Comparison of ENCODE assay signal across 12 cellular contexts in the genomic region with DNA sequence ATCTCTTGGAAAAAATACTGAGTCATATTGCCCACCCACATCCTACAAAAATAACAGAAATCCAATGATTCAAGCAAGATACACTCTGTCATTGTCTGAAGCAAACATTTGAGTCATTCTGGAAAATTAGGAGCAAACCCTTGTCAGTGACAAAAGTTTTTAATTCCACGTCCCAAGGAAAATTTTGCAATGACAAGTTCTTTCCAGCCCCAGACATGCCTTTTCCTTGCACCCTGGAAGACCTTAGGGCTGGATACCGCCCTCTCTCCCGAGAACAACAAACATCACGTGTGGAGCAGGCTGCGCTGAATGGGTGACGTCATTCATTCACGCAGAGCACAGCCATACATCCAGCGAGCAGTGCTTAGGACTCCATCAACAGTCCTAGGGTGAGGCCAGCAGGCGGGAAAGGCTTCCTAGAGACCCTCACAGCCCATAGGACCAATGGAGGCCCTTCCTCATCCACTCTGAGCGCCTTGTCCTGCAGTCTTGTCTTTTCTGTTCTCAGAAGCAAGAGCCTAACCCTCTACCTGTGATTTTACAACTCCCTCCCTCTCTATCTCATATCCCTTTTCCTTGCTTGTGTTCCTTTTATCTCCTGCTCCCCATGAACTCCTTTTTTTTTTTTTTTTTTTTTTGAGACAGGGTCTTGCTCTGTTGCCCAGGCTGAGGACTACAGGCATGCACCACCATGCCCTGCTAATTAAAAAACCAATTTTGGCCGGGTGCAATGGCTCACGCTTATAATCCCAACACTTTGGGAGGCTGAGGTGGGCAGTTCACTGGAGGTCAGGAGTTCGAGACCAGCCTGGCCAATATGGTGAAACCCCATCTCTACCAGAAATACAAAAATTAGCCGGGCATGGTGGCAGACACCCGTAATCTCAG. TPM values are rescaled to one million over a fixed set of nuclear protein-coding genes. Genes with fewer than 3 reads are reported as not detected.
DNase-seq lines count a peak whose midpoint lies in the region; ATAC-seq, FAIRE-seq and TF ChIP-seq lines count a peak whose summit lies in the region.
"Had no signal": no experiment of that assay in that cellular context is flagged by ENCODE, and none has a peak within 500 bp of the region (broad histone marks: within the 10 kb centered on the region; RNA-seq: fewer than 3 reads in every experiment).

No MANE protein-coding gene starts in this region.

- H3K4me2 ChIP-seq in A549 (peak overlapping the region; percentile 96), HepG2 (ENCODE audit: low read depth, low read length) (peak overlapping the region; percentile 68)

- 33% methylated on average over 14 of the region's 15 CpGs for WGBS in A549 (ENCODE audit: missing lambda C conversion rate)
- 34% methylated on average over 14 of the region's 15 CpGs for WGBS in HepG2 (ENCODE audit: low lambda C conversion rate)

- H3K27me3 Mint-ChIP-seq in activated CD8-positive, alpha-beta T cell treated with anti-CD3 and anti-CD28 coated beads, Interleukin-2, amount 10 ng/mL, durations not matched to agents 7 days and 5 days (ENCODE audit: low read depth) = peaks cover 2% of the 10 kb centered on the region
- no peaks in the 10 kb centered on the region for H3K27me3 Mint-ChIP-seq in activated naive CD4-positive, alpha-beta T cell treated with anti-CD3 and anti-CD28 coated beads for 36 hours (ENCODE audit: low read depth)

- TF ChIP-seq POLR2A in A549 (IDR thresholded peaks at IDR 0.05; ENCODE audit: low read length) (no peak), HepG2 (IDR thresholded peaks at IDR 0.05; ENCODE audit: insufficient read depth in 1 of 2, low read depth in 2 of 2, low read length in 2 of 2) (no peak)

- FAIRE-seq in A549 (lab: Jason Lieb, UNC) = no peak
- FAIRE-seq in HepG2 (lab: Jason Lieb, UNC) = no peak
- FAIRE-seq: TTC549 had no signal

- no peak for TF ChIP-seq RAD21 in A549 (conservative IDR thresholded peaks at IDR 0.05 in 1 of 2, IDR thresholded peaks at IDR 0.05 in 1 of 2)
- TF ChIP-seq RAD21 in HepG2 (CRISPR knock-in tag; IDR thresholded peaks at IDR 0.05) = no peak

- H3K4me1 ChIP-seq in A549 = peaks cover 15% of the 10 kb centered on the region
- peaks cover 46% of the 10 kb centered on the region for H3K4me1 ChIP-seq in HepG2 (ENCODE audit: insufficient read depth, low read length)

- DNase-seq in A549 (ENCODE audit: low read depth in 1 of 2, low spot score in 1 of 2) (peak; percentile 81 to 86), NCI-H1436 treated with DMSO at 0.1 percent for 48 hours (lab: John Stamatoyannopoulos, UW) (peak; percentile 36), cardiac fibroblast (ENCODE audit: low read depth in 2 of 2) (peak; percentile 72 to 75), HepG2 (ENCODE audit: low spot score) (peak; percentile 47), dedifferentiated amniotic fluid mesenchymal stem cell (ENCODE audit: extremely low spot score) (no peak)
- no peak for DNase-seq in activated CD8-positive, alpha-beta T cell treated with anti-CD3 and anti-CD28 coated beads, Interleukin-2, amount 10 ng/mL, durations not matched to agents 7 days and 5 days
- no peak for DNase-seq in activated naive CD4-positive, alpha-beta T cell treated with anti-CD3 and anti-CD28 coated beads for 36 hours
- DNase-seq: NCI-H2081 treated with DMSO at 0.1 percent for 48 hours, thyroid gland had no signal

- BruUV-seq in HepG2 (replicated peaks; lab: Mats Ljungman, UMichigan) = no TSS peak

- CTCF ChIA-PET in A549 (lab: Yijun Ruan, JAX) (interaction anchor here (0.6 to 1.1 kb wide), 2 partner anchors 24 to 793 kb away, joined by 3 to 4 read pairs; no protein-coding TSS in a partner anchor), HepG2 (lab: Yijun Ruan, JAX; ENCODE audit: low intra/inter-chr PET ratio, low total read pairs) (no interaction called here)
- CTCF ChIA-PET in activated CD8-positive, alpha-beta T cell treated with anti-CD3 and anti-CD28 coated beads, Interleukin-2, amount 10 ng/mL, durations not matched to agents 7 days and 5 days (lab: Charles Lee) = interaction anchor here (0.9 to 1.4 kb wide), 3 partner anchors 8 to 17 kb away, joined by 3 to 4 read pairs (median 4); no protein-coding TSS in a partner anchor
- CTCF ChIA-PET in activated naive CD4-positive, alpha-beta T cell treated with anti-CD3 and anti-CD28 coated beads for 36 hours (lab: Charles Lee) = no interaction called here

- H4K20me1 ChIP-seq in HepG2 (ENCODE audit: insufficient read depth, low read length) = no peaks in the 10 kb centered on the region

- peak overlapping the region; percentile 54 to 66 for H3K27ac ChIP-seq in A549
- no peak overlapping the region for H3K27ac ChIP-seq in HepG2 (ENCODE audit: extremely low read length, insufficient read depth, low read length)
- H3K27ac ChIP-seq: thyroid gland had no signal

- peaks cover 10% of the 10 kb centered on the region for H3K9me3 Mint-ChIP-seq in activated CD8-positive, alpha-beta T cell treated with anti-CD3 and anti-CD28 coated beads, Interleukin-2, amount 10 ng/mL, durations not matched to agents 7 days and 5 days (ENCODE audit: insufficient read depth)
- peaks cover 19% of the 10 kb centered on the region for H3K9me3 Mint-ChIP-seq in activated naive CD4-positive, alpha-beta T cell treated with anti-CD3 and anti-CD28 coated beads for 36 hours

- H3K4me1 Mint-ChIP-seq in activated CD8-positive, alpha-beta T cell treated with anti-CD3 and anti-CD28 coated beads, Interleukin-2, amount 10 ng/mL, durations not matched to agents 7 days and 5 days (ENCODE audit: low read depth) = peaks cover 7% of the 10 kb centered on the region
- H3K4me1 Mint-ChIP-seq in activated naive CD4-positive, alpha-beta T cell treated with anti-CD3 and anti-CD28 coated beads for 36 hours (ENCODE audit: low read depth) = peaks cover 22% of the 10 kb centered on the region

- H3K4me3 Mint-ChIP-seq in activated CD8-positive, alpha-beta T cell treated with anti-CD3 and anti-CD28 coated beads, Interleukin-2, amount 10 ng/mL, durations not matched to agents 7 days and 5 days = no peak overlapping the region
- no peak overlapping the region for H3K4me3 Mint-ChIP-seq in activated naive CD4-positive, alpha-beta T cell treated with anti-CD3 and anti-CD28 coated beads for 36 hours

- no peak for TF ChIP-seq CTCF in A549 (IDR thresholded peaks at IDR 0.05)
- TF ChIP-seq CTCF in cardiac fibroblast (IDR thresholded peaks at IDR 0.05; ENCODE audit: low read depth, low read length) = no peak
- TF ChIP-seq CTCF in HepG2 (CRISPR knock-in tag; IDR thresholded peaks at IDR 0.05) = no peak

- peak; percentile 99 for ATAC-seq in A549
- ATAC-seq in HepG2 = peak; percentile 74
- no peak for ATAC-seq in activated CD8-positive, alpha-beta T cell treated with anti-CD3 and anti-CD28 coated beads, Interleukin-2, amount 10 ng/mL, durations not matched to agents 7 days and 5 days
- no peak for ATAC-seq in HG03378 (IDR thresholded peaks at IDR 0.05; ENCODE audit: unreplicated experiment)

- H3K4me3 ChIP-seq in A549 (peak overlapping the region; percentile 31), cardiac fibroblast (replicated peaks in 1 of 2; ENCODE audit: low read depth in 2 of 2, low read length in 2 of 2) (no peak overlapping the region), HepG2 (replicated peaks in 1 of 3; ENCODE audit: insufficient read depth in 1 of 3, low read depth in 2 of 3, low read length in 3 of 3) (peak overlapping the region in 1 of 3 experiments; percentile 20; a peak in 1 of 6 replicates)
- H3K4me3 ChIP-seq: thyroid gland had no signal

- peaks cover 0 to 13% of the 10 kb centered on the region in 2 experiments; a peak in 4 of 5 replicates for H3K27me3 ChIP-seq in HepG2 (ENCODE audit: control insufficient read depth in 1 of 2, insufficient read depth in 2 of 2, low read length in 2 of 2)
- H3K27me3 ChIP-seq: thyroid gland had no signal

- H3K27ac Mint-ChIP-seq in activated CD8-positive, alpha-beta T cell treated with anti-CD3 and anti-CD28 coated beads, Interleukin-2, amount 10 ng/mL, durations not matched to agents 7 days and 5 days = no peak overlapping the region
- no peak overlapping the region for H3K27ac Mint-ChIP-seq in activated naive CD4-positive, alpha-beta T cell treated with anti-CD3 and anti-CD28 coated beads for 36 hours
- H3K27ac Mint-ChIP-seq: activated T-helper 2 cell treated with anti-CD3 and anti-CD28 coated beads, Interferon-gamma antibody, Interleukin-2, Interleukin-4, amounts not matched to agents 10 μg/mL and 5 μg/mL and 100 μg/mL, durations not matched to agents 14 hours and 24 hours and 36 hours had no signal

- intact Hi-C loops in HepG2 (cut with micrococcal nuclease; ENCODE audit: unreplicated experiment) = loop anchor here (10.0 kb wide), 1 partner anchor 1766 kb away; no protein-coding TSS in a partner anchor
- intact Hi-C loops in activated naive CD4-positive, alpha-beta T cell treated with anti-CD3 and anti-CD28 coated beads for 36 hours (cut with micrococcal nuclease) = no loop called here

- no peak overlapping the region for H2AFZ ChIP-seq in HepG2 (ENCODE audit: low read length)

- no peaks in the 10 kb centered on the region for H3K79me2 ChIP-seq in HepG2 (ENCODE audit: insufficient read depth, low read length)

- no peak overlapping the region for H3K9ac ChIP-seq in HepG2 (ENCODE audit: insufficient read depth, low read depth, low read length)

- H3K9me3 ChIP-seq in A549 (no peaks in the 10 kb centered on the region), HepG2 (ENCODE audit: low read length) (no peaks in the 10 kb centered on the region)
- H3K9me3 ChIP-seq: thyroid gland had no signal

- no peaks in the 10 kb centered on the region for H3K36me3 Mint-ChIP-seq in activated CD8-positive, alpha-beta T cell treated with anti-CD3 and anti-CD28 coated beads, Interleukin-2, amount 10 ng/mL, durations not matched to agents 7 days and 5 days (ENCODE audit: low read depth)
- peaks cover 10% of the 10 kb centered on the region for H3K36me3 Mint-ChIP-seq in activated naive CD4-positive, alpha-beta T cell treated with anti-CD3 and anti-CD28 coated beads for 36 hours (ENCODE audit: low read depth)

- in situ Hi-C loops in HepG2 (cut with HindIII; ENCODE audit: extremely low pct_ligation_motif_present, low pct_unique_long_range_greater_than_20kb) = no loop called here

- no peak for TF ChIP-seq EP300 in A549 (IDR thresholded peaks at IDR 0.05)
- no peak for TF ChIP-seq EP300 in HepG2 (IDR thresholded peaks at IDR 0.05; ENCODE audit: low read depth in 2 of 2, low read length in 2 of 2)
- TF ChIP-seq EP300 in HepG2 (CRISPR knock-in tag; IDR thresholded peaks at IDR 0.05; ENCODE audit: borderline replicate concordance) = no peak

- H3K36me3 ChIP-seq in HepG2 (replicated peaks in 1 of 2; ENCODE audit: control insufficient read depth in 1 of 2, insufficient read depth in 2 of 2, low read length in 2 of 2) = no peaks in the 10 kb centered on the region
- H3K36me3 ChIP-seq: thyroid gland had no signal

- POLR2A ChIA-PET in A549 (lab: Yijun Ruan, JAX) = interaction anchor here (1.3 kb wide), 1 partner anchor 23 kb away, joined by 8 read pairs; no protein-coding TSS in a partner anchor
- POLR2A ChIA-PET in HepG2 (lab: Yijun Ruan, JAX) = interaction anchor here (1.0 to 1.4 kb wide), 3 partner anchors 14 to 30 kb away, joined by 3 read pairs; no protein-coding TSS in a partner anchor
- POLR2A ChIA-PET in activated CD8-positive, alpha-beta T cell treated with anti-CD3 and anti-CD28 coated beads, Interleukin-2, amount 10 ng/mL, durations not matched to agents 7 days and 5 days (lab: Charles Lee) = no interaction called here

RNA-seq across cellular contexts. Expression of a gene that starts 23.6 kb away (rescaled TPM):
- polyA plus RNA-seq in A549 (2011; rRNA removed) (4.1 and 6.1 TPM in 2 replicates), A549 (2017; fragmentation: RNase III; extraction: RNeasy Plus Mini Kit Qiagen cat#74134 plus additional on column Dnase treatment) (1.1 to 1.4 TPM (median 1.3 TPM) in 3 replicates), HepG2 (2011; rRNA removed) (15.7 and 16.8 TPM in 2 replicates)
- polyA plus RNA-seq in A549 (2012; cell fraction: cytosol; rRNA removed) = 0.49 and 0.73 TPM in 2 replicates
- 1.3 and 1.6 TPM in 2 replicates for polyA plus RNA-seq in A549 (2012; cell fraction: nucleus; rRNA removed)
- 9.1 and 10.1 TPM in 2 replicates for polyA minus RNA-seq in A549 (2011; rRNA and poly(A)+ RNA removed)
- 10.8 and 15.0 TPM in 2 replicates for total RNA-seq in HepG2 (2016; rRNA removed; fragmentation: Illumina TruSeq; extraction: Trizol)
- total RNA-seq in HepG2 (2016; cell fraction: cytosol; rRNA removed; fragmentation: Illumina TruSeq; extraction: Trizol; ENCODE audit: low read depth) = 1.8 and 2.0 TPM in 2 replicates
- total RNA-seq in HepG2 (2016; cell fraction: insoluble cytoplasmic fraction; rRNA removed; fragmentation: Illumina TruSeq; extraction: Trizol) = 10.8 and 15.2 TPM in 2 replicates
- total RNA-seq in HepG2 (2016; cell fraction: membrane; rRNA removed; fragmentation: Illumina TruSeq; extraction: Trizol) = 3.6 and 4.1 TPM in 2 replicates
- 20.9 and 24.0 TPM in 2 replicates for total RNA-seq in HepG2 (2016; cell fraction: nucleus; rRNA removed; fragmentation: Illumina TruSeq; extraction: Trizol)
- polyA plus RNA-seq in HepG2 (2011; cell fraction: cytosol; rRNA removed) = 8.4 and 9.9 TPM in 2 replicates
- 61.8 and 62.8 TPM in 2 replicates for polyA plus RNA-seq in HepG2 (2011; cell fraction: nucleus; rRNA removed)
- 16.1 and 18.5 TPM in 2 replicates for polyA plus RNA-seq in HepG2 (2012)
- 0.14 and 0.46 TPM in 2 replicates for polyA plus RNA-seq in HepG2 (2016; cell fraction: cytosol; fragmentation: Illumina TruSeq; extraction: Trizol; ENCODE audit: low read depth)
- 7.0 and 7.1 TPM in 2 replicates for polyA plus RNA-seq in HepG2 (2016; cell fraction: insoluble cytoplasmic fraction; fragmentation: Illumina TruSeq; extraction: Trizol; ENCODE audit: low read depth)
- 1.5 and 1.6 TPM in 2 replicates for polyA plus RNA-seq in HepG2 (2016; cell fraction: membrane; fragmentation: Illumina TruSeq; extraction: Trizol; ENCODE audit: low read depth)
- 19.4 and 21.7 TPM in 2 replicates for polyA plus RNA-seq in HepG2 (2016; cell fraction: nucleus; fragmentation: Illumina TruSeq; extraction: Trizol; ENCODE audit: insufficient read depth, low read depth)
- 4.4 and 44.0 TPM in 2 replicates for polyA minus RNA-seq in HepG2 (2011; rRNA and poly(A)+ RNA removed; ENCODE audit: low replicate concordance)
- polyA minus RNA-seq in HepG2 (2011; cell fraction: cytosol; rRNA and poly(A)+ RNA removed) = 30.4 and 36.9 TPM in 2 replicates
- polyA minus RNA-seq in HepG2 (2011; cell fraction: nucleus; rRNA and poly(A)+ RNA removed) = 140 TPM in 2 replicates
- 1 to 10 TPM; 3.9 to 4.1 TPM for total RNA-seq in activated CD8-positive, alpha-beta T cell treated with anti-CD3 and anti-CD28 coated beads, Interleukin-2, amount 10 ng/mL, durations not matched to agents 7 days and 5 days
- total RNA-seq in activated naive CD4-positive, alpha-beta T cell treated with anti-CD3 and anti-CD28 coated beads for 36 hours = 10 to 100 TPM; 27.4 to 29.3 TPM

Comparison
In these comparisons a context has a peak if more than half of its experiments do, and no peak if none do; other contexts are left out.
1. ATAC-seq: peak in A549 (2 of 2) and HepG2 (single experiment); none in activated CD8-positive, alpha-beta T cell treated with anti-CD3 and anti-CD28 coated beads, Interleukin-2, amount 10 ng/mL, durations not matched to agents 7 days and 5 days (single experiment) and HG03378 (single experiment).
2. DNase-seq: peak in A549 (2 of 2), NCI-H1436 treated with DMSO at 0.1 percent for 48 hours (single experiment), cardiac fibroblast (2 of 2) and HepG2 (single experiment); none in activated CD8-positive, alpha-beta T cell treated with anti-CD3 and anti-CD28 coated beads, Interleukin-2, amount 10 ng/mL, durations not matched to agents 7 days and 5 days (single experiment), dedifferentiated amniotic fluid mesenchymal stem cell (single experiment) and activated naive CD4-positive, alpha-beta T cell treated with anti-CD3 and anti-CD28 coated beads for 36 hours (single experiment).
3. CTCF ChIA-PET loops: an anchor here in A549 (0.6 to 1.1 kb wide) and activated CD8-positive, alpha-beta T cell treated with anti-CD3 and anti-CD28 coated beads, Interleukin-2, amount 10 ng/mL, durations not matched to agents 7 days and 5 days (0.9 to 1.4 kb wide); none called in HepG2 and activated naive CD4-positive, alpha-beta T cell treated with anti-CD3 and anti-CD28 coated beads for 36 hours.